In the genomic region with DNA sequence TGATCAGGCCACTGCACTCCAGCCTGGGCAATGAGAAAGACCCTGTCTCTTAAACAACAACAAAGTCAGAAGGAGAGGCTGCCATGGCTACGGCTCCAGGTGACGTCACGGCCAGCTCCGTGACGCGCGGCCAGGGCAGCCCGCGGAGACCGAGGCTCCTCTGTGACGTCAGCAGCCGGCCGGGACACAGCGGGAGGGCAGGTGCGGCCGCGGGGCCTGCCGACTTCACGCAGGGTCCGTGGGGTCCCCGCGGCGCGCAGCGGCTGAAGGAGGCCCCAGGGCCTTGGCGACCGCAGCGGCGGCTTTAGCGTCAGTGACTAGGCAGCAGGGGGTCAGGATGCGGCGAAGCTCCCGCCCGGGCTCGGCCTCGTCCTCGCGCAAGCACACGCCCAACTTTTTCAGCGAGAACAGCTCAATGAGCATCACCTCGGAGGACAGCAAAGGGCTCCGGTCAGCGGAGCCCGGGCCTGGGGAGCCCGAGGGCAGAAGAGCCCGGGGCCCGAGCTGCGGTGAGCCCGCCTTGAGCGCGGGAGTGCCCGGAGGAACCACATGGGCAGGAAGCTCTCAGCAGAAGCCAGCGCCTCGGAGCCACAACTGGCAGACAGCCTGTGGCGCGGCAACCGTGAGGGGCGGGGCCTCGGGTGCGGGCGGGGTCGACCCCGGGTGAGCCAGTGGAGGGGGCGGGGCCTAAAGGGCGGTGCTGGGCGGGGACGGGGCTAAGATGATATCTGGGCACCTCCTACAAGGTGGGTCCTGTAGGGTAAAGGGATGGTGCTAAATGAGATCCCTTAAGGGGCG, we compare ENCODE assay signal across 8 cellular contexts. TPM values are rescaled to one million over a fixed set of nuclear protein-coding genes. Genes with fewer than 3 reads are reported as not detected.
DNase-seq lines count a peak whose midpoint lies in the region; FAIRE-seq and TF ChIP-seq lines count a peak whose summit lies in the region.

A gene with protein sequence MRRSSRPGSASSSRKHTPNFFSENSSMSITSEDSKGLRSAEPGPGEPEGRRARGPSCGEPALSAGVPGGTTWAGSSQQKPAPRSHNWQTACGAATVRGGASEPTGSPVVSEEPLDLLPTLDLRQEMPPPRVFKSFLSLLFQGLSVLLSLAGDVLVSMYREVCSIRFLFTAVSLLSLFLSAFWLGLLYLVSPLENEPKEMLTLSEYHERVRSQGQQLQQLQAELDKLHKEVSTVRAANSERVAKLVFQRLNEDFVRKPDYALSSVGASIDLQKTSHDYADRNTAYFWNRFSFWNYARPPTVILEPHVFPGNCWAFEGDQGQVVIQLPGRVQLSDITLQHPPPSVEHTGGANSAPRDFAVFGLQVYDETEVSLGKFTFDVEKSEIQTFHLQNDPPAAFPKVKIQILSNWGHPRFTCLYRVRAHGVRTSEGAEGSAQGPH (plus strand): TSS at position 163 of the 798 bp plus-strand sequence. CDS start 175 bp downstream, at position 338.

- peaks cover 27% of the 10 kb centered on the region for H3K4me1 ChIP-seq in testis

- no peak for TF ChIP-seq CTCF in testis (IDR thresholded peaks at IDR 0.05)

- peak within 1 kb of the TSS; percentile 79 for H3K27ac Mint-ChIP-seq in activated naive CD4-positive, alpha-beta T cell treated with anti-CD3 and anti-CD28 coated beads for 36 hours

- peak within 1 kb of the TSS; percentile 82 for H3K4me3 Mint-ChIP-seq in activated naive CD4-positive, alpha-beta T cell treated with anti-CD3 and anti-CD28 coated beads for 36 hours

- H3K4me3 ChIP-seq in MG63 (peak within 1 kb of the TSS; percentile 46), testis (peak within 1 kb of the TSS; percentile 58 to 69)

- TF ChIP-seq POLR2A in H54 (IDR thresholded peaks at IDR 0.05; ENCODE audit: low read depth, low read length) (peak; percentile 80), testis (IDR thresholded peaks at IDR 0.05) (no peak)

- intact Hi-C loops in activated naive CD4-positive, alpha-beta T cell treated with anti-CD3 and anti-CD28 coated beads for 36 hours (cut with micrococcal nuclease) = loop anchor here (1.0 to 5.0 kb wide), 8 partner anchors 15 to 436 kb away; partner anchors contain the start of genes CEP250, CPNE1, PHF20 and RBM12
- intact Hi-C loops in testis (cut with DNase I; ENCODE audit: low total_unique reads) = no loop called here

- no peak for FAIRE-seq in H54 (lab: Jason Lieb, UNC)

- peak within 1 kb of the TSS; percentile 83 to 93 for H3K27ac ChIP-seq in testis

- WGBS in testis, 2 donors = 0 to 1% methylated on average over 3 to 68 of the region's 68 CpGs

- H3K4me1 Mint-ChIP-seq in activated naive CD4-positive, alpha-beta T cell treated with anti-CD3 and anti-CD28 coated beads for 36 hours (ENCODE audit: low read depth) = peaks cover 47% of the 10 kb centered on the region

- H3K9me3 ChIP-seq in MG63 = no peaks in the 10 kb centered on the region
- H3K9me3 ChIP-seq in testis = no peaks in the 10 kb centered on the region

- DNase-seq in Daoy (ENCODE audit: low read depth) (peak; percentile 99), H54 (ENCODE audit: insufficient read length, low spot score) (peak; percentile 94), MG63 (peak; percentile 99), SIG-M5 treated with dmso at 0.1 percent for 504 hours (lab: John Stamatoyannopoulos, UW; ENCODE audit: unreplicated experiment) (peak; percentile 99), germinal center (ENCODE audit: low spot score) (peak; percentile 100), occipital lobe (lab: John Stamatoyannopoulos, UW) (peak; percentile 95), testis (peak; percentile 99)
- DNase-seq in activated naive CD4-positive, alpha-beta T cell treated with anti-CD3 and anti-CD28 coated beads for 36 hours = peak; percentile 100

- CTCF ChIA-PET in activated naive CD4-positive, alpha-beta T cell treated with anti-CD3 and anti-CD28 coated beads for 36 hours (lab: Charles Lee) = interaction anchor here (0.6 to 0.8 kb wide), 2 partner anchors 12 to 989 kb away, joined by 4 to 5 read pairs; no protein-coding TSS in a partner anchor

- no peaks in the 10 kb centered on the region for H3K27me3 ChIP-seq in MG63
- H3K27me3 ChIP-seq in testis = no peaks in the 10 kb centered on the region

- no peaks in the 10 kb centered on the region for H3K9me3 Mint-ChIP-seq in activated naive CD4-positive, alpha-beta T cell treated with anti-CD3 and anti-CD28 coated beads for 36 hours

- no peaks in the 10 kb centered on the region; the same call in 1 of the 2 replicates for H3K36me3 ChIP-seq in MG63
- H3K36me3 ChIP-seq in testis (ENCODE audit: low read depth, missing control alignments) = no peaks in the 10 kb centered on the region

- H3K36me3 Mint-ChIP-seq in activated naive CD4-positive, alpha-beta T cell treated with anti-CD3 and anti-CD28 coated beads for 36 hours (ENCODE audit: low read depth) = no peaks in the 10 kb centered on the region

- peaks cover 4% of the 10 kb centered on the region for H3K27me3 Mint-ChIP-seq in activated naive CD4-positive, alpha-beta T cell treated with anti-CD3 and anti-CD28 coated beads for 36 hours (ENCODE audit: low read depth)

RNA-seq across cellular contexts. Expression of the gene that starts here (rescaled TPM):
- total RNA-seq in Daoy (2014; rRNA removed; shearing (Covaris generic)) = 0.17 TPM in 1 of 2 replicates, not detected in the other
- 0.47 and 1.4 TPM in 2 replicates for total RNA-seq in MG63 (2014; rRNA removed; shearing (Covaris generic); ENCODE audit: low replicate concordance)
- 1 to 10 TPM; 2.9 to 3.6 TPM for total RNA-seq in activated naive CD4-positive, alpha-beta T cell treated with anti-CD3 and anti-CD28 coated beads for 36 hours
- total RNA-seq in occipital lobe (1.4 TPM), testis (10 to 100 TPM; 21.6 to 49.0 TPM)
- 39.0 TPM for polyA plus RNA-seq in testis (ENCODE audit: insufficient read depth, low read depth, low replicate concordance)

Comparison
In these comparisons a context has a peak if more than half of its experiments do, and no peak if none do; other contexts are left out.
1. Peak in every context shown above with its lines: DNase-seq, H3K4me3 ChIP-seq and H3K27ac ChIP-seq.
2. Peak in DNase-seq in Daoy; RNA of the gene not detected or under 1 TPM.